Comparison of ENCODE assay signal across 28 cellular contexts in the genomic region with DNA sequence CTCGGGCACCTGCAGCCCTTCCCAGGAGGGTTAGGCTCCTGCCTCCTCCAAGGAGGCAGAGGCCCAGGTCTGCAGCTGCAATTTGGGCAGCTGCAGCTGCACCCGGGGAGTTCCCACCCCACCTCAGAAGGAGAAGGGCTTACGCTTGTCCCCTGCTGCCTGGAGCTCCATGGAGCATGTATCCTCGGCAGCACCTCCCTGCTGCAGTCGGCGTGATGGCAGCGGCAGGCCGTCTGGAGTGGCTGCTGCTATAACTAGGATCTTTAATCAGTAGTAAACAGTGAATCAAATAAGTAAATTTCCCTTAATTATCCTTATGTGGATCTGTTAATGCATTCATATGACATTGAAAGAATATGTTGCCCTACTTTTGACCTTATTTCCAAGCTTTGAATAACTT.
"Had no signal": no experiment of that assay in that cellular context is flagged by ENCODE, and none has a peak within 500 bp of the region (broad histone marks: within the 10 kb centered on the region; RNA-seq: fewer than 3 reads in every experiment).

No MANE protein-coding gene starts in this region.

- DNase-seq: activated CD4-positive, alpha-beta memory T cell treated with anti-CD3 and anti-CD28 coated beads for 36 hours; activated CD4-positive, alpha-beta T cell treated with anti-CD3 and anti-CD28 coated beads for 36 hours; activated CD4-positive, alpha-beta T cell treated with anti-CD3 and anti-CD28 coated beads, Interleukin-2, amount 10 ng/mL, durations not matched to agents 24 days and 14 days; activated CD4-positive, CD25-positive, alpha-beta regulatory T cell; activated CD4-positive, CD25-positive, alpha-beta regulatory T cell treated with anti-CD3 and anti-CD28 coated beads, Interleukin-2, amount 50 U/mL, for 72 hours; activated CD8-positive, alpha-beta memory T cell treated with anti-CD3 and anti-CD28 coated beads, Interleukin-2, amount 10 ng/mL, durations not matched to agents 7 days and 5 days; activated CD8-positive, alpha-beta memory T cell treated with anti-CD3 and anti-CD28 coated beads, Interleukin-2, amount 50 U/mL, for 48 hours; activated CD8-positive, alpha-beta T cell treated with anti-CD3 and anti-CD28 coated beads, Interleukin-2, amount 10 ng/mL, durations not matched to agents 7 days and 5 days; activated gamma-delta T cell; activated naive CD4-positive, alpha-beta T cell; activated naive CD4-positive, alpha-beta T cell treated with anti-CD3 and anti-CD28 coated beads, Interleukin-2, amount 50 U/mL, for 16 hours; activated T-cell treated with anti-CD3 and anti-CD28 coated beads for 4 hours; activated T-cell treated with anti-CD3 and anti-CD28 coated beads, Interleukin-2, amount 50 U/mL, for 24 hours; activated T-cell treated with anti-CD3 and anti-CD28 coated beads, Interleukin-2, amount 50 U/mL, for 72 hours; amniotic stem cell; anterior cingulate cortex; brain microvascular endothelial cell; dorsolateral prefrontal cortex; effector memory CD4-positive, alpha-beta T cell; endodermal cell; foreskin fibroblast; head of caudate nucleus; T-helper 1 cell; T-helper 17 cell; T1000; WERI-Rb-1 had no signal

- H3K36me3 ChIP-seq: brain microvascular endothelial cell, WERI-Rb-1 had no signal

- H3K27ac ChIP-seq: brain microvascular endothelial cell, coronary artery, dorsolateral prefrontal cortex, WERI-Rb-1 had no signal

- H3K4me3 ChIP-seq: coronary artery, dorsolateral prefrontal cortex had no signal

- ATAC-seq: activated CD4-positive, alpha-beta T cell treated with anti-CD3 and anti-CD28 coated beads for 36 hours; activated CD8-positive, alpha-beta memory T cell treated with anti-CD3 and anti-CD28 coated beads, Interleukin-2, amount 10 ng/mL, durations not matched to agents 7 days and 5 days; activated CD8-positive, alpha-beta T cell treated with anti-CD3 and anti-CD28 coated beads, Interleukin-2, amount 10 ng/mL, durations not matched to agents 7 days and 5 days; activated T-cell treated with anti-CD3 and anti-CD28 coated beads, Interleukin-2, amount 50 U/mL, for 72 hours; esophagus mucosa; T-helper 17 cell had no signal

- H3K27me3 ChIP-seq: brain microvascular endothelial cell, dorsolateral prefrontal cortex had no signal
